Comparison of ENCODE assay signal across 25 cellular contexts in the genomic region with DNA sequence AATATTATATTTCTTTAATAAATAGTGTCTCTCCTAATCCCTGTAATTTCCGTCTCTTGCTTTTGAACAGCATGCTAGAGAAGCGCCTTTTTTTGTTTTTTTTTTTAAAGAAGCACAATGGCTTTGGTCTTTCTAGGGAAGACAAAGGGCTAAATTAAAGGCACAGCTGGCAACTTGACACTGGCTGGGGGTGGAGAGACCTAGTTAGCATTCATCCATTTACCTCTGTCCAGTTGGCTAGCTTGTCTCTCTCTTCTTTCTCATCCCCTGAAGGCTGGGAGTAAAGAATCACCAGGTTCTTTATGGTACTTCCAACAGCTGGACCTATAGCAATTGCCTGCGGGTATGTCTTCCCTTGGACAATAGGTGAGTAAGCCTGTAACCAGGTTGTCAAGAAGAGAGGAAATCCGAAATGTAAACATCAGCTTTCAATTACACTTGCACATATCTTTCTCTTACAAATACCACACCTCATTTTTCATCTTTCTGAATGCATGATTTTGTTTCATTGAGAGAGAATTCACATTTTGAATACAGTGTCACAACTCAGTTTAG.
A peak's percentile ranks its signal among the peaks of the same experiment; 100 is the strongest.
DNase-seq lines count a peak whose midpoint lies in the region; ATAC-seq, FAIRE-seq and TF ChIP-seq lines count a peak whose summit lies in the region.
"Had no signal": no experiment of that assay in that cellular context is flagged by ENCODE, and none has a peak within 500 bp of the region (broad histone marks: within the 10 kb centered on the region; RNA-seq: fewer than 3 reads in every experiment).

No MANE protein-coding gene starts in this region.

- H3K9ac ChIP-seq in H1 (replicated peaks in 1 of 4; ENCODE audit: extremely low read depth in 1 of 4, low read depth in 3 of 4, low read length in 3 of 4) (no peak overlapping the region), neural progenitor cell (no peak overlapping the region)

- no peak overlapping the region for H2BK5ac ChIP-seq in H1 (ENCODE audit: low read depth, low read length)

- 40% methylated on average over 4 of the region's 4 CpGs; no CpG with 5 or more reads in 1 of the 2 experiments for WGBS in H1 (ENCODE audit: extremely low coverage in 1 of 2, insufficient coverage in 1 of 2, insufficient read length in 1 of 2, insufficient replicate concordance in 2 of 2, low coverage in 1 of 2, low lambda C conversion rate in 2 of 2, missing lambda C conversion rate in 1 of 2), 2 experiments

- H2BK12ac ChIP-seq in H1 (ENCODE audit: low read depth, low read length), result no peak overlapping the region

- CTCF ChIA-PET in H1 (lab: Charles Lee; ENCODE audit: partially characterized antibody), result interaction anchor here (1.0 kb wide), 1 partner anchor 46 kb away, joined by 3 read pairs; no protein-coding TSS in a partner anchor

- no peak overlapping the region for H3K14ac ChIP-seq in H1 (ENCODE audit: insufficient read length)

- no peak overlapping the region for H3K56ac ChIP-seq in H1 (replicated peaks; ENCODE audit: insufficient read length, low read depth, low read length)

- H2AK5ac ChIP-seq in H1 (ENCODE audit: low read depth, low read length), result no peak overlapping the region

- no peak overlapping the region for H2BK15ac ChIP-seq in H1 (ENCODE audit: low read length)

- peak overlapping the region; percentile 74 for H3K27ac Mint-ChIP-seq in neural progenitor cell
- H3K27ac Mint-ChIP-seq: CD8-positive, alpha-beta memory T cell; T-helper 1 cell treated with Interleukin-12 subunit alpha and Interleukin-12 subunit beta and Interleukin-4 antibody, amounts not matched to agents 30 μg/mL and 1 μg/mL, for 36 hours had no signal

- H3K27me3 ChIP-seq in H1 (replicated peaks in 1 of 4; ENCODE audit: control insufficient read depth in 3 of 4, extremely low read depth in 1 of 4, insufficient read depth in 3 of 4, low read length in 3 of 4), result no peaks in the 10 kb centered on the region
- H3K27me3 ChIP-seq in neural progenitor cell, result no peaks in the 10 kb centered on the region

- no peaks in the 10 kb centered on the region for H3K23me2 ChIP-seq in H1 (ENCODE audit: low read depth, low read length)

- H2AFZ ChIP-seq in H1 (ENCODE audit: low read length) (no peak overlapping the region), neural progenitor cell (replicated peaks) (no peak overlapping the region)

- no peaks in the 10 kb centered on the region for H3K79me1 ChIP-seq in H1 (ENCODE audit: low read depth, low read length)

- no peak overlapping the region for H3K18ac ChIP-seq in H1 (ENCODE audit: extremely low read depth, low read length)

- H3K4me3 Mint-ChIP-seq in neural progenitor cell, result no peak overlapping the region
- H3K4me3 Mint-ChIP-seq: CD8-positive, alpha-beta memory T cell; T-helper 1 cell treated with Interleukin-12 subunit alpha and Interleukin-12 subunit beta and Interleukin-4 antibody, amounts not matched to agents 30 μg/mL and 1 μg/mL, for 36 hours had no signal

- H4K20me1 ChIP-seq in H1 (replicated peaks in 1 of 2; ENCODE audit: control insufficient read depth in 1 of 2, insufficient read depth in 2 of 2, low read length in 2 of 2) (no peaks in the 10 kb centered on the region), neural progenitor cell (ENCODE audit: low read depth) (no peaks in the 10 kb centered on the region)

- TF ChIP-seq CTCF in H1 (IDR thresholded peaks at IDR 0.05; ENCODE audit: control extremely low read depth in 1 of 3, insufficient read depth in 1 of 3, low read depth in 1 of 3, low read length in 3 of 3), result no peak
- TF ChIP-seq CTCF in neural progenitor cell (IDR thresholded peaks at IDR 0.05), result no peak

- H2BK20ac ChIP-seq in H1 (ENCODE audit: low read length), result no peak overlapping the region

- FAIRE-seq in H1 (lab: Jason Lieb, UNC) (peak; percentile 57), GM12891 (lab: Jason Lieb, UNC) (no peak)
- FAIRE-seq: GM12878, K562, RCC 7860 had no signal

- peaks cover 36% of the 10 kb centered on the region for H3K4me1 Mint-ChIP-seq in neural progenitor cell
- H3K4me1 Mint-ChIP-seq: CD8-positive, alpha-beta memory T cell had no signal

- H4K5ac ChIP-seq in H1 (ENCODE audit: insufficient read length, low read depth, low read length), result no peak overlapping the region

- H3K23ac ChIP-seq in H1 (ENCODE audit: insufficient read length), result no peak overlapping the region

- no peak for TF ChIP-seq POLR2A in H1 (IDR thresholded peaks at IDR 0.05; ENCODE audit: control extremely low read depth in 1 of 2, low read depth in 2 of 2, low read length in 2 of 2)
- TF ChIP-seq POLR2A in GM12891 (IDR thresholded peaks at IDR 0.05; ENCODE audit: low read depth, low read length), result no peak

- H3K36me3 ChIP-seq in H1 (ENCODE audit: control insufficient read depth in 2 of 4, insufficient read depth in 4 of 4, low read length in 3 of 4) (no peaks in the 10 kb centered on the region), neural progenitor cell (peaks cover 4% of the 10 kb centered on the region)

- no peak for ATAC-seq in Right ventricle myocardium superior (ENCODE audit: poor library complexity)
- ATAC-seq: GM12878, K562 had no signal

- H3K9me3 ChIP-seq in H1 (ENCODE audit: insufficient read depth in 2 of 2, low read depth in 1 of 2, low read length in 1 of 2) (peaks cover 2 to 6% of the 10 kb centered on the region in 2 experiments; a peak in 2 of 4 replicates), neural progenitor cell (ENCODE audit: low read depth) (peaks cover 15% of the 10 kb centered on the region)

- intact Hi-C loops in Right ventricle myocardium superior (cut with DNase I), result no loop called here

- H3K4me1 ChIP-seq in H1 (replicated peaks in 1 of 4; ENCODE audit: control insufficient read depth in 3 of 4, insufficient read depth in 4 of 4, low read length in 3 of 4), result peaks cover 0 to 4% (median 0%) of the 10 kb centered on the region in 4 experiments; a peak in 1 of 7 replicates
- H3K4me1 ChIP-seq in neural progenitor cell, result peaks cover 6% of the 10 kb centered on the region

- no peaks in the 10 kb centered on the region for H3F3A ChIP-seq in neural progenitor cell (ENCODE audit: low read depth)

- H3K27ac ChIP-seq in H1 (ENCODE audit: low read depth, low read length) (no peak overlapping the region), neural progenitor cell (no peak overlapping the region)

- H3K4me3 ChIP-seq in H1 (ENCODE audit: extremely low read depth in 1 of 4, insufficient read depth in 2 of 4, low read depth in 3 of 4, low read length in 4 of 4) (no peak overlapping the region), neural progenitor cell (no peak overlapping the region)
- H3K4me3 ChIP-seq: GM12878, K562 had no signal

- TF ChIP-seq EP300 in H1 (IDR thresholded peaks at IDR 0.05; ENCODE audit: borderline replicate concordance in 1 of 2, low read depth in 2 of 2, low read length in 2 of 2), result no peak

- no peak overlapping the region for H4K91ac ChIP-seq in H1 (replicated peaks; ENCODE audit: insufficient read length, low read length)

- H2BK120ac ChIP-seq in H1 (replicated peaks; ENCODE audit: low read depth, low read length), result no peak overlapping the region

- H3K79me2 ChIP-seq in H1 (ENCODE audit: control insufficient read depth in 1 of 2, insufficient read depth in 2 of 2, low read length in 2 of 2) (no peaks in the 10 kb centered on the region), neural progenitor cell (ENCODE audit: low read depth) (no peaks in the 10 kb centered on the region)

- H3K4me2 ChIP-seq in H1 (ENCODE audit: insufficient read depth in 1 of 2, low read depth in 2 of 2, low read length in 2 of 2), result no peak overlapping the region
- no peak overlapping the region for H3K4me2 ChIP-seq in neural progenitor cell

- H4K8ac ChIP-seq in H1 (ENCODE audit: extremely low read depth, insufficient read depth, low read length), result no peak overlapping the region

- peaks cover 21% of the 10 kb centered on the region for H3K36me3 Mint-ChIP-seq in neural progenitor cell
- H3K36me3 Mint-ChIP-seq: CD8-positive, alpha-beta memory T cell had no signal

- H3K4ac ChIP-seq in H1 (replicated peaks; ENCODE audit: insufficient read length, low read depth, low read length), result no peak overlapping the region

- peaks cover 36% of the 10 kb centered on the region for H3K9me3 Mint-ChIP-seq in neural progenitor cell
- H3K9me3 Mint-ChIP-seq: CD8-positive, alpha-beta memory T cell; T-helper 1 cell treated with Interleukin-12 subunit alpha and Interleukin-12 subunit beta and Interleukin-4 antibody, amounts not matched to agents 30 μg/mL and 1 μg/mL, for 36 hours had no signal

- POLR2A ChIA-PET in H1 (lab: Charles Lee; ENCODE audit: partially characterized antibody), result no interaction called here

- H3K27me3 Mint-ChIP-seq in neural progenitor cell (ENCODE audit: insufficient read depth, low read depth), result peaks cover 6% of the 10 kb centered on the region

- peak; percentile 49 for DNase-seq in NCI-H748 (lab: John Stamatoyannopoulos, UW; ENCODE audit: unreplicated experiment)
- no peak for DNase-seq in NCI-H748 treated with DMSO at 0.1 percent for 48 hours (lab: John Stamatoyannopoulos, UW)
- peak; percentile 41 for DNase-seq in NCI-H69 (lab: John Stamatoyannopoulos, UW)
- no peak for DNase-seq in H1 (ENCODE audit: low read depth in 1 of 2, low spot score in 2 of 2)
- DNase-seq in neural progenitor cell (ENCODE audit: low spot score), result no peak
- no peak for DNase-seq in Right ventricle myocardium superior
- DNase-seq in NCI-H1092 treated with DMSO at 0.1 percent for 48 hours (lab: John Stamatoyannopoulos, UW), result no peak
- no peak for DNase-seq in GM12891 (ENCODE audit: insufficient read length, low spot score)
- DNase-seq: AML-193; C1 segment of cervical spinal cord; Calu3; CD8-positive, alpha-beta memory T cell; DMS79; GOT3; MM.1S; NCI-H1048; NCI-H1694 treated with DMSO at 0.1 percent for 48 hours; NCI-H2081 treated with DMSO at 0.1 percent for 48 hours; NCI-H446 treated with DMSO at 0.1 percent for 48 hours; NCI-H82; SHP77 had no signal

- no peak for TF ChIP-seq RAD21 in H1 (IDR thresholded peaks at IDR 0.05 in 1 of 2, conservative IDR thresholded peaks at IDR 0.05 in 1 of 2; ENCODE audit: low read depth in 2 of 2, low read length in 2 of 2)

TF ChIP-seq in H1, 55 proteins besides CTCF, POLR2A, EP300 and RAD21 (continues in another document):
- TF ChIP-seq E2F6 (IDR thresholded peaks at IDR 0.05), result no peak

TF ChIP-seq in GM12891, 5 proteins besides CTCF, POLR2A, EP300 and RAD21:
- TF ChIP-seq SPI1 (IDR thresholded peaks at IDR 0.05; ENCODE audit: low read depth, low read length) (no peak), TAF1 (IDR thresholded peaks at IDR 0.05; ENCODE audit: low read depth, low read length) (no peak), POLR2AphosphoS5 (IDR thresholded peaks at IDR 0.05; ENCODE audit: low read depth, low read length) (no peak), PAX5 (IDR thresholded peaks at IDR 0.05; ENCODE audit: insufficient read depth, low read length, severe bottlenecking) (no peak), POU2F2 (IDR thresholded peaks at IDR 0.05; ENCODE audit: low read depth, low read length) (no peak)

Comparison
In these comparisons a context has a peak if more than half of its experiments do, and no peak if none do; other contexts are left out.
1. DNase-seq: peak in NCI-H748 (single experiment) and NCI-H69 (single experiment); none in NCI-H748 treated with DMSO at 0.1 percent for 48 hours (single experiment), H1 (0 of 2), neural progenitor cell (single experiment), Right ventricle myocardium superior (single experiment), NCI-H1092 treated with DMSO at 0.1 percent for 48 hours (single experiment) and GM12891 (single experiment).